ENCODE assay signal across 20 cellular contexts in the genomic region with DNA sequence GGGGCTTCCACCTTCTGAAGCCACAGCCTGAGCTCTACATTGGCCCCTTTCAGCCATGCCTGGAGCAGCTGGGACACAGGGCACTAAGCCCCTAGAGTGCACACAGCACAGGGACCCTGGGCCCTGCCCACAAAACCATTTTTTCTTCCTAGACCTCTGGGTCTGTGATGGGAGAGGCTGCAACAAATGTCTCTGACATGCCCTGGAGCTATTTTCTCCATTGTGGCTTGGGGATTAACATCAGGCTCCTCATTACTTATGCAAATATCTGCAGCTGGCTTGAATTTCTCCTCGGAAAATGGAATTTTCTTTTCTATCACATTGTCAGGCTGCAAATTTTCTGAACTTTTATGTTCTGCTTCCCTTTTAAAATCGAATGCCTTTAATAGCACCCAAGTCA.
DNase-seq lines count a peak whose midpoint lies in the region; TF ChIP-seq lines count a peak whose summit lies in the region.
"Had no signal": no experiment of that assay in that cellular context is flagged by ENCODE, and none has a peak within 500 bp of the region (broad histone marks: within the 10 kb centered on the region; RNA-seq: fewer than 3 reads in every experiment).

No MANE protein-coding gene starts in this region.

- TF ChIP-seq CTCF in WERI-Rb-1 (IDR thresholded peaks at IDR 0.05; ENCODE audit: low read depth, low read length) = no peak
- TF ChIP-seq CTCF in MCF 10A (IDR thresholded peaks at IDR 0.05; ENCODE audit: unreplicated experiment) = no peak
- no peak for TF ChIP-seq CTCF in PC-9 (conservative IDR thresholded peaks at IDR 0.05)

- no peaks in the 10 kb centered on the region for H3K79me2 ChIP-seq in PC-9 (ENCODE audit: low read depth)

- H2AFZ ChIP-seq in PC-9 = no peak overlapping the region

- no peaks in the 10 kb centered on the region for H3K4me1 Mint-ChIP-seq in MCF 10A (ENCODE audit: insufficient read depth, unreplicated experiment)
- H3K4me1 Mint-ChIP-seq: CD14-positive monocyte; CD8-positive, alpha-beta memory T cell had no signal

- H4K20me1 ChIP-seq in PC-9 (ENCODE audit: insufficient read depth) = no peaks in the 10 kb centered on the region
- H4K20me1 ChIP-seq: BLaER1 treated with 17β-estradiol and CSF1 and Interleukin-3, amounts not matched to agents 10 nM and 100 nM had no signal

- H3K27me3 ChIP-seq in adipocyte (replicated peaks; ENCODE audit: control insufficient read depth, insufficient read depth, low read length) (no peaks in the 10 kb centered on the region), WERI-Rb-1 (ENCODE audit: insufficient read depth, low read depth, severe bottlenecking) (peaks cover 35% of the 10 kb centered on the region), PC-9 (ENCODE audit: insufficient read depth, low read depth) (no peaks in the 10 kb centered on the region)
- H3K27me3 ChIP-seq: BE2C; BLaER1 treated with 17β-estradiol and CSF1 and Interleukin-3, amounts not matched to agents 10 nM and 100 nM had no signal

- H3K4me3 Mint-ChIP-seq in MCF 10A (ENCODE audit: unreplicated experiment) = no peak overlapping the region
- H3K4me3 Mint-ChIP-seq: CD14-positive monocyte; CD4-positive, alpha-beta T cell; CD8-positive, alpha-beta memory T cell; HFFc6 had no signal

- no peaks in the 10 kb centered on the region for H3K9me2 ChIP-seq in PC-9 (ENCODE audit: insufficient read depth)

- H3K36me3 Mint-ChIP-seq in MCF 10A (ENCODE audit: insufficient read depth, unreplicated experiment) = no peaks in the 10 kb centered on the region
- H3K36me3 Mint-ChIP-seq: CD14-positive monocyte had no signal

- H3K27ac ChIP-seq in WERI-Rb-1 = no peak overlapping the region
- H3K27ac ChIP-seq in PC-9 = no peak overlapping the region
- H3K27ac ChIP-seq: 22Rv1; BLaER1 treated with 17β-estradiol and CSF1 and Interleukin-3, amounts not matched to agents 10 nM and 100 nM had no signal

- POLR2A ChIA-PET in MCF 10A (lab: Yijun Ruan, JAX) (no interaction called here), PC-9 (lab: Charles Lee; ENCODE audit: unreplicated experiment) (no interaction called here)

- intact Hi-C loops in MCF 10A (cut with micrococcal nuclease) = no loop called here
- intact Hi-C loops in PC-9 (cut with micrococcal nuclease; ENCODE audit: unreplicated experiment) = no loop called here

- H3K4me1 ChIP-seq in adipocyte (ENCODE audit: control insufficient read depth, insufficient read depth, low read length) (no peaks in the 10 kb centered on the region), PC-9 (replicated peaks; ENCODE audit: insufficient read depth) (no peaks in the 10 kb centered on the region)
- H3K4me1 ChIP-seq: BE2C; BLaER1 treated with 17β-estradiol and CSF1 and Interleukin-3, amounts not matched to agents 10 nM and 100 nM; HAP-1 had no signal

- H3K36me3 ChIP-seq in adipocyte (ENCODE audit: control insufficient read depth, insufficient read depth, low read length, severe bottlenecking) (no peaks in the 10 kb centered on the region), WERI-Rb-1 (no peaks in the 10 kb centered on the region), PC-9 (ENCODE audit: low read depth) (no peaks in the 10 kb centered on the region)
- H3K36me3 ChIP-seq: BLaER1 treated with 17β-estradiol and CSF1 and Interleukin-3, amounts not matched to agents 10 nM and 100 nM; HAP-1 had no signal

- CTCF ChIA-PET in MCF 10A (lab: Yijun Ruan, JAX) = no interaction called here
- CTCF ChIA-PET in PC-9 (lab: Charles Lee) = no interaction called here

- H3K9me3 Mint-ChIP-seq in MCF 10A (ENCODE audit: unreplicated experiment) = peaks cover 27% of the 10 kb centered on the region

- H3K4me3 ChIP-seq in adipocyte (ENCODE audit: low read length) (no peak overlapping the region), WERI-Rb-1 (ENCODE audit: low read depth, low read length) (no peak overlapping the region), PC-9 (no peak overlapping the region)
- H3K4me3 ChIP-seq: BLaER1 treated with 17β-estradiol and CSF1 and Interleukin-3, amounts not matched to agents 10 nM and 100 nM; HAP-1 had no signal

- DNase-seq in NCI-H526 (lab: John Stamatoyannopoulos, UW) (peak; percentile 7 to 23), NCI-H526 treated with DMSO at 0.1 percent for 48 hours (lab: John Stamatoyannopoulos, UW) (no peak), RPMI7951 (ENCODE audit: low read depth) (peak; percentile 23), adipocyte (ENCODE audit: low read depth) (peak; percentile 19), WERI-Rb-1 (no peak), MCF 10A (ENCODE audit: unreplicated experiment) (no peak), PC-9 (no peak)
- DNase-seq: ACHN; AML-193; BE2C; CD4-positive, alpha-beta T cell; CD8-positive, alpha-beta memory T cell; DMS 273 treated with DMSO at 0.1 percent for 48 hours; DMS79 treated with DMSO at 0.1 percent for 48 hours; GOT3; HFFc6 had no signal

- H3K27me3 Mint-ChIP-seq in MCF 10A (ENCODE audit: insufficient read depth, unreplicated experiment) = no peaks in the 10 kb centered on the region
- H3K27me3 Mint-ChIP-seq: CD4-positive, alpha-beta T cell; CD8-positive, alpha-beta memory T cell had no signal

- no peak overlapping the region for H3K4me2 ChIP-seq in PC-9
- H3K4me2 ChIP-seq: BLaER1 treated with 17β-estradiol and CSF1 and Interleukin-3, amounts not matched to agents 10 nM and 100 nM had no signal

- BruUV-seq in MCF 10A (replicated peaks; lab: Mats Ljungman, UMichigan) (no TSS peak), PC-9 (replicated peaks; lab: Mats Ljungman, UMichigan) (no TSS peak)

- H3K9me3 ChIP-seq in adipocyte (ENCODE audit: control insufficient read depth, low read length) (no peaks in the 10 kb centered on the region), WERI-Rb-1 (ENCODE audit: severe bottlenecking) (peaks cover 3% of the 10 kb centered on the region), PC-9 (ENCODE audit: insufficient read depth, low read depth) (no peaks in the 10 kb centered on the region)
- H3K9me3 ChIP-seq: HAP-1 had no signal

- H3K27ac Mint-ChIP-seq in MCF 10A (ENCODE audit: low read depth, unreplicated experiment) = no peak overlapping the region
- H3K27ac Mint-ChIP-seq: CD14-positive monocyte; CD4-positive, alpha-beta T cell; CD8-positive, alpha-beta memory T cell; HFFc6 had no signal

- H3K9ac ChIP-seq in adipocyte (ENCODE audit: low read length) = no peak overlapping the region
- H3K9ac ChIP-seq: BLaER1 treated with 17β-estradiol and CSF1 and Interleukin-3, amounts not matched to agents 10 nM and 100 nM had no signal

- H3F3A ChIP-seq in PC-9 (ENCODE audit: insufficient read depth, low read depth) = no peaks in the 10 kb centered on the region

Comparison
In these comparisons a context has a peak if more than half of its experiments do, and no peak if none do; other contexts are left out.
1. DNase-seq: peak in NCI-H526 (2 of 2), RPMI7951 (single experiment) and adipocyte (single experiment); none in NCI-H526 treated with DMSO at 0.1 percent for 48 hours (single experiment), WERI-Rb-1 (single experiment), MCF 10A (single experiment) and PC-9 (0 of 2).